Comparison of ENCODE assay signal across 1 cellular context in the genomic region with DNA sequence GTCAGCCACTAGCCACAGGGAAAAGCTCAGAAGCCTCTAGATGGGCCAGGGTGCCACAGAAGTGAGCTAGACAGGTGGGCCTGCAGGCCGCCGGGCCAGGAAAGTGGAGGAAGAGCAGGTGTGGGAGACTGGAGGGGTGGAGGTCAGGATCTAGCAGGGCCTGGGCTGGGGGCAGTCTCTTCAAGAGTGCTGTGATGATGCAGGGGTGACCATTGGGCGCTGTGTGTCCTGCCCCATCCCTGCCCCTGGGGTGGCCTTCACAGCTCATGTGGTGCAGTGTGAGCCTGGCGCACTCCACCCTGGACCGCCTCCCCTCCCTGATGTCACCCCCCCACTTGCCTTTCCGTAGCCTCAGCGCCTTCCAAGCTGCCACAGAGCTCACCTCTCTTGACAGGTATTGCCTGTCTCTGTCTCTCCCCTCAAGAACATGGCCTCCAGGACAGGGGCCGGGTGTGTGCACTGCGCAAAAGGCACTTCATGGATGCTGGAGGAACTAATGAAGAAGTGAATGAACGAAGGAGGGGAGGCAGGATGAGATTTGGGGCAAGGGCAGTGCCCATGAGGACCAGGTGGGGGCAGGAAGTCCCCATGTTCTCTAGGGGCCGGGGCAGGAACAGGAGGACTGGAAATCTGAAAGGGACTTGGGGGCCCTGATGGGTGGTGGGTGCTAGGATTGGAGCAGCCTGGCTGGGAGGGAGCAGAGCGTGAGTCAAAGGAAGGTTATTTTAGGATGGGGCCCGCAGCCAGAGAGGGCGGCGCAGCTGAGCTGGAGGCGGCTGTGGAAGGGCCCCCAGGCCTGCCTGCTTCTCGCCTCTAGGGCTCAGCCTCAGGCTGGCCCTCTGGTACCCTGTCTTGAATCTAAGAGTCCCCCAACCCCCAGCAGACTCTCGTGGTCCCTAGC.
TF ChIP-seq lines count a peak whose summit lies in the region.

No MANE protein-coding gene starts in this region.

TF ChIP-seq in IMR-90, 13 proteins besides CTCF, POLR2A, EP300 and RAD21:
- TF ChIP-seq MAZ (IDR thresholded peaks at IDR 0.05; ENCODE audit: borderline replicate concordance, low read depth, low read length) = peak; percentile 79
- TF ChIP-seq SMC3 (IDR thresholded peaks at IDR 0.05; ENCODE audit: low read depth, low read length) = no peak
TF ChIP-seq in IMR-90: peak in this region for 1.
